Comparison of ENCODE assay signal across 23 cellular contexts in the genomic region with DNA sequence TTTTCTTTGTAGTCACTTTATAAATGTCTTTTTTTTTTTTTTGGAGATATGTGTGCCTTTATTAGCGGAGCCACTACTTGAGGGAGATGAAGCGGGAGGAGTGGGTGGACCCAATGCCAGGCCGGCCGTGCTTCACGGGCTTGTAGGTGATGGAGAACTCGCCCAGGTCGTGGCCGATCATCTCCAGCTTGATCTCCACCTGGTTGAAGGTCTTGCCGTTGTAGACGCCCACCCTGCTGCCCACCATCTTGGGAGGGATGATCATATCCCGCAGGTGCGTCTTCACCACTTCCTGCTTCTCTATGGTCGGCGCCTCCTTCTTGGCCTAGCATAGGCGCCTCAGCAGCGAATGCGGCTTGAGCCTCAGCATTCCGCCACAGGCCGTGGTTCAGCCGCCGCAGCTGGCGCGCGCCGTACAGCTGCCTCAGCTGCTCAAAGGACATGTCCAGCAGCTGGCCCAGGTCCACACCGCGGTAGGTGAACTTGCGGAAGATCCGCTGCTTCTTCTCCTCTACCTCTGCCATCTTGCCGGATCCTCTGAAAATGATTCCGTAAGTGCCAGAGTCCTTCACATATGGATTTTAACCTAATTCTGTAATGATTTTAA.
A peak's percentile ranks its signal among the peaks of the same experiment; 100 is the strongest.
DNase-seq lines count a peak whose midpoint lies in the region; ATAC-seq, FAIRE-seq and TF ChIP-seq lines count a peak whose summit lies in the region.
"Had no signal": no experiment of that assay in that cellular context is flagged by ENCODE, and none has a peak within 500 bp of the region (broad histone marks: within the 10 kb centered on the region; RNA-seq: fewer than 3 reads in every experiment).

No MANE protein-coding gene starts in this region.

- no peak overlapping the region for H3K27ac Mint-ChIP-seq in chondrocyte (ENCODE audit: unreplicated experiment)
- H3K27ac Mint-ChIP-seq in activated CD4-positive, alpha-beta T cell treated with anti-CD3 and anti-CD28 coated beads, Interleukin-2, amount 10 ng/mL, durations not matched to agents 7 days and 5 days = no peak overlapping the region
- H3K27ac Mint-ChIP-seq: B cell; CD4-positive, CD25-positive, alpha-beta regulatory T cell; CD8-positive, alpha-beta T cell; HFFc6 had no signal

- no peaks in the 10 kb centered on the region for H3K36me3 Mint-ChIP-seq in chondrocyte (ENCODE audit: low read depth)
- no peaks in the 10 kb centered on the region for H3K36me3 Mint-ChIP-seq in activated CD4-positive, alpha-beta T cell treated with anti-CD3 and anti-CD28 coated beads, Interleukin-2, amount 10 ng/mL, durations not matched to agents 7 days and 5 days (ENCODE audit: low read depth)
- H3K36me3 Mint-ChIP-seq: CD4-positive, CD25-positive, alpha-beta regulatory T cell; CD8-positive, alpha-beta T cell had no signal

- H3K27me3 ChIP-seq in ACC112 (ENCODE audit: insufficient read depth, low read length) = no peaks in the 10 kb centered on the region
- H3K27me3 ChIP-seq in sigmoid colon = no peaks in the 10 kb centered on the region
- H3K27me3 ChIP-seq in prostate gland (replicated peaks; ENCODE audit: insufficient read depth) = no peaks in the 10 kb centered on the region
- no peaks in the 10 kb centered on the region for H3K27me3 ChIP-seq in HepG2 (ENCODE audit: control insufficient read depth in 1 of 2, insufficient read depth in 2 of 2, low read length in 2 of 2)
- H3K27me3 ChIP-seq: BLaER1 had no signal

- no peak overlapping the region for H3K4me3 Mint-ChIP-seq in chondrocyte (ENCODE audit: unreplicated experiment)
- H3K4me3 Mint-ChIP-seq in activated CD4-positive, alpha-beta T cell treated with anti-CD3 and anti-CD28 coated beads, Interleukin-2, amount 10 ng/mL, durations not matched to agents 7 days and 5 days = no peak overlapping the region
- H3K4me3 Mint-ChIP-seq: B cell; CD4-positive, CD25-positive, alpha-beta regulatory T cell; CD8-positive, alpha-beta T cell; HFFc6 had no signal

- no peaks in the 10 kb centered on the region for H3K4me1 Mint-ChIP-seq in chondrocyte (ENCODE audit: low read depth)
- no peaks in the 10 kb centered on the region for H3K4me1 Mint-ChIP-seq in activated CD4-positive, alpha-beta T cell treated with anti-CD3 and anti-CD28 coated beads, Interleukin-2, amount 10 ng/mL, durations not matched to agents 7 days and 5 days
- H3K4me1 Mint-ChIP-seq: B cell; CD4-positive, CD25-positive, alpha-beta regulatory T cell had no signal

- no peak overlapping the region for H3K9ac ChIP-seq in HepG2 (ENCODE audit: insufficient read depth, low read depth, low read length)
- H3K9ac ChIP-seq: BLaER1 had no signal

- H3K27me3 Mint-ChIP-seq in chondrocyte (ENCODE audit: low read depth) = no peaks in the 10 kb centered on the region
- H3K27me3 Mint-ChIP-seq in activated CD4-positive, alpha-beta T cell treated with anti-CD3 and anti-CD28 coated beads, Interleukin-2, amount 10 ng/mL, durations not matched to agents 7 days and 5 days = no peaks in the 10 kb centered on the region
- H3K27me3 Mint-ChIP-seq: B cell; CD4-positive, CD25-positive, alpha-beta regulatory T cell had no signal

- intact Hi-C loops in sigmoid colon (cut with DNase I) = no loop called here
- intact Hi-C loops in prostate gland (cut with DNase I) = no loop called here
- intact Hi-C loops in HepG2 (cut with micrococcal nuclease; ENCODE audit: unreplicated experiment) = no loop called here

- peaks cover 0 to 1% (median 0%) of the 10 kb centered on the region in 4 donors for H3K9me3 ChIP-seq in sigmoid colon
- no peaks in the 10 kb centered on the region for H3K9me3 ChIP-seq in prostate gland
- H3K9me3 ChIP-seq in HepG2 (ENCODE audit: low read length) = peaks cover 27% of the 10 kb centered on the region
- H3K9me3 ChIP-seq: Caco-2, HAP-1 had no signal

- H3K36me3 ChIP-seq in ACC112 (ENCODE audit: insufficient read depth, low read length) = no peaks in the 10 kb centered on the region
- no peaks in the 10 kb centered on the region for H3K36me3 ChIP-seq in sigmoid colon
- H3K36me3 ChIP-seq in prostate gland = no peaks in the 10 kb centered on the region
- no peaks in the 10 kb centered on the region for H3K36me3 ChIP-seq in HepG2 (replicated peaks in 1 of 2; ENCODE audit: control insufficient read depth in 1 of 2, insufficient read depth in 2 of 2, low read length in 2 of 2)
- H3K36me3 ChIP-seq: BLaER1, HAP-1 had no signal

- no peak for ATAC-seq in HepG2
- ATAC-seq: CD8-positive, alpha-beta T cell; GM12878 had no signal

- no peak overlapping the region for H3K4me2 ChIP-seq in HepG2 (ENCODE audit: low read depth, low read length)
- H3K4me2 ChIP-seq: BLaER1 had no signal

- no peak for FAIRE-seq in HepG2 (lab: Jason Lieb, UNC)
- FAIRE-seq: GM12878, H54 had no signal

- H3K79me2 ChIP-seq in ACC112 (ENCODE audit: control insufficient read depth, insufficient read depth, low read length, unreplicated experiment) (no peaks in the 10 kb centered on the region), HepG2 (ENCODE audit: insufficient read depth, low read length) (no peaks in the 10 kb centered on the region)

- no TSS peak for BruUV-seq in HepG2 (replicated peaks; lab: Mats Ljungman, UMichigan)

- H2AFZ ChIP-seq in ACC112 (ENCODE audit: low read length, unreplicated experiment) (no peak overlapping the region), HepG2 (ENCODE audit: low read length) (no peak overlapping the region)

- TF ChIP-seq EP300 in sigmoid colon (IDR thresholded peaks at IDR 0.05) (no peak), HepG2 (IDR thresholded peaks at IDR 0.05; ENCODE audit: low read depth in 2 of 2, low read length in 2 of 2) (no peak), HepG2 (CRISPR knock-in tag; IDR thresholded peaks at IDR 0.05; ENCODE audit: borderline replicate concordance) (no peak)

- TF ChIP-seq CTCF in chondrocyte (IDR thresholded peaks at IDR 0.05) (no peak), sigmoid colon (IDR thresholded peaks at IDR 0.05) (no peak), prostate gland (IDR thresholded peaks at IDR 0.05) (no peak), HepG2 (CRISPR knock-in tag; IDR thresholded peaks at IDR 0.05) (no peak)

- CTCF ChIA-PET in activated CD4-positive, alpha-beta T cell treated with anti-CD3 and anti-CD28 coated beads, Interleukin-2, amount 10 ng/mL, durations not matched to agents 7 days and 5 days (lab: Charles Lee) = no interaction called here
- CTCF ChIA-PET in HepG2 (lab: Yijun Ruan, JAX; ENCODE audit: low intra/inter-chr PET ratio, low total read pairs) = no interaction called here

- in situ Hi-C loops in HepG2 (cut with HindIII; ENCODE audit: extremely low pct_ligation_motif_present, low pct_unique_long_range_greater_than_20kb) = no loop called here

- peak; percentile 35 for DNase-seq in Daoy (ENCODE audit: low read depth)
- DNase-seq in chondrocyte (ENCODE audit: low spot score) = peak; percentile 71
- peak; percentile 61 for DNase-seq in sigmoid colon
- DNase-seq in prostate gland (ENCODE audit: low spot score) = no peak
- no peak for DNase-seq in activated CD4-positive, alpha-beta T cell treated with anti-CD3 and anti-CD28 coated beads, Interleukin-2, amount 50 U/mL, for 1 hour
- no peak for DNase-seq in activated CD4-positive, alpha-beta T cell treated with anti-CD3 and anti-CD28 coated beads, Interleukin-2, amount 10 ng/mL, durations not matched to agents 7 days and 5 days
- no peak for DNase-seq in HepG2 (ENCODE audit: low spot score)
- DNase-seq: Caco-2; CD4-positive, CD25-positive, alpha-beta regulatory T cell; CD8-positive, alpha-beta T cell; DMS153; DND-41; EL; GDM1; GOT3; HFFc6 had no signal

- H3K27ac ChIP-seq in ACC112 (ENCODE audit: low read depth, low read length) (peak overlapping the region; percentile 90), sigmoid colon (no peak overlapping the region), prostate gland (no peak overlapping the region), HepG2 (ENCODE audit: extremely low read length, insufficient read depth, low read length) (no peak overlapping the region)
- H3K27ac ChIP-seq: BLaER1, C4-2B had no signal

- peaks cover 4% of the 10 kb centered on the region for H3K9me3 Mint-ChIP-seq in chondrocyte (ENCODE audit: low read depth)
- peaks cover 5% of the 10 kb centered on the region for H3K9me3 Mint-ChIP-seq in activated CD4-positive, alpha-beta T cell treated with anti-CD3 and anti-CD28 coated beads, Interleukin-2, amount 10 ng/mL, durations not matched to agents 7 days and 5 days

- 97% methylated on average over 31 of the region's 31 CpGs for WGBS in sigmoid colon, 2 donors
- 96% methylated on average over 31 of the region's 31 CpGs for WGBS in prostate gland
- WGBS in HepG2 (ENCODE audit: low lambda C conversion rate) = 84% methylated on average over 26 of the region's 31 CpGs

- TF ChIP-seq RAD21 in HepG2 (CRISPR knock-in tag; IDR thresholded peaks at IDR 0.05) = no peak

- no peaks in the 10 kb centered on the region for H4K20me1 ChIP-seq in HepG2 (ENCODE audit: insufficient read depth, low read length)
- H4K20me1 ChIP-seq: BLaER1 had no signal

- TF ChIP-seq POLR2A in sigmoid colon (IDR thresholded peaks at IDR 0.05) (no peak), prostate gland (IDR thresholded peaks at IDR 0.05) (no peak), HepG2 (IDR thresholded peaks at IDR 0.05; ENCODE audit: insufficient read depth in 1 of 2, low read depth in 2 of 2, low read length in 2 of 2) (no peak)

- H3K4me1 ChIP-seq in ACC112 (ENCODE audit: control insufficient read depth, insufficient read depth, low read length, unreplicated experiment) (peaks cover 12% of the 10 kb centered on the region), sigmoid colon (no peaks in the 10 kb centered on the region), prostate gland (replicated peaks) (no peaks in the 10 kb centered on the region), HepG2 (ENCODE audit: insufficient read depth, low read length) (no peaks in the 10 kb centered on the region)
- H3K4me1 ChIP-seq: BLaER1, Caco-2, HAP-1 had no signal

- H3K4me3 ChIP-seq in ACC112 (ENCODE audit: low read depth, low read length) = no peak overlapping the region
- H3K4me3 ChIP-seq in sigmoid colon = no peak overlapping the region
- no peak overlapping the region for H3K4me3 ChIP-seq in prostate gland
- no peak overlapping the region for H3K4me3 ChIP-seq in HepG2 (replicated peaks in 1 of 3; ENCODE audit: insufficient read depth in 1 of 3, low read depth in 2 of 3, low read length in 3 of 3)
- H3K4me3 ChIP-seq: BLaER1, GM12878, HAP-1 had no signal

- POLR2A ChIA-PET in activated CD4-positive, alpha-beta T cell treated with anti-CD3 and anti-CD28 coated beads, Interleukin-2, amount 10 ng/mL, durations not matched to agents 7 days and 5 days (lab: Charles Lee) = no interaction called here
- POLR2A ChIA-PET in HepG2 (lab: Yijun Ruan, JAX) = no interaction called here

Comparison
In these comparisons a context has a peak if more than half of its experiments do, and no peak if none do; other contexts are left out.
1. DNase-seq: peak in Daoy (single experiment), chondrocyte (single experiment) and sigmoid colon (single experiment); none in prostate gland (single experiment), activated CD4-positive, alpha-beta T cell treated with anti-CD3 and anti-CD28 coated beads, Interleukin-2, amount 50 U/mL, for 1 hour (single experiment), activated CD4-positive, alpha-beta T cell treated with anti-CD3 and anti-CD28 coated beads, Interleukin-2, amount 10 ng/mL, durations not matched to agents 7 days and 5 days (single experiment) and HepG2 (single experiment).